ENCODE assay signal across 28 cellular contexts in the genomic region with DNA sequence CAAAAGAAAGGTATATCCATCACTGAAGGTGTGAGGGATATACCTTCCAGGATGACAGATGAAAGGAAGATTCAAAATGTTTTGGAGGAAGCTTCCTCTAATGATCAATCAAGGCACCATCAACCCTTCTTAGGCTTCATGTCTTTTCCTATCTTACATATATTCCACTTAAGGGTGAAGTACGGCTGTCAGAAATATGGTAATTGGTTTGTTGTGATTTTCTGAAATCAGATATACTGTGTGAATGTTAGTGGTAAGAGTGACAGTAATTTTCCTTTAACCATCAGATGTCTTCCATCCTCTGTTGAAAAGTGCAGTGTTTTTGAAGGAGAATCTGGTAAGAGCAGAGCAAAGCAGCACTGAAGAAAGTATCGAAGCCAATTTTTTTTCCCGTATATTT.
"Had no signal": no experiment of that assay in that cellular context is flagged by ENCODE, and none has a peak within 500 bp of the region (broad histone marks: within the 10 kb centered on the region; RNA-seq: fewer than 3 reads in every experiment).

No MANE protein-coding gene starts in this region.

- H3K27ac Mint-ChIP-seq: stimulated activated effector memory CD8-positive, alpha-beta T cell treated with anti-CD3 and anti-CD28 coated beads, Interleukin-12 subunit alpha, Interleukin-12 subunit beta, amount 100 ng/mL, for 72 hours; stimulated activated memory B cell treated with anti-CD40 and anti-IgM and Interleukin-4, amounts not matched to agents 10 μg/mL and 1 μg/mL and 100 μg/mL, for 72 hours; stimulated activated naive B cell treated with anti-CD40 and anti-IgM and Interleukin-4, amounts not matched to agents 10 μg/mL and 1 μg/mL and 100 μg/mL, for 72 hours; stimulated activated naive CD8-positive, alpha-beta T cell treated with anti-CD3 and anti-CD28 coated beads, Interleukin-15, amount 100 ng/mL, for 72 hours; stimulated activated naive CD8-positive, alpha-beta T cell treated with anti-CD3 and anti-CD28 coated beads, Interleukin-15, Interleukin-2, amounts not matched to agents 100 ng/mL and 50 ng/mL, for 24 hours; type B pancreatic cell had no signal

- DNase-seq: stimulated activated CD4-positive, alpha-beta T cell treated with anti-CD3 and anti-CD28 coated beads, Interleukin-2, amount 100 ng/mL, for 48 hours; stimulated activated CD4-positive, alpha-beta T cell treated with anti-CD3 and anti-CD28 coated beads, Interleukin-4, amount 100 ng/mL, for 1 hour; stimulated activated CD4-positive, alpha-beta T cell treated with anti-CD3 and anti-CD28 coated beads, Interleukin-4, amount 100 ng/mL, for 24 hours; stimulated activated CD4-positive, alpha-beta T cell treated with anti-CD3 and anti-CD28 coated beads, Interleukin-4, amount 100 ng/mL, for 4 hours; stimulated activated CD8-positive, alpha-beta memory T cell treated with anti-CD3 and anti-CD28 coated beads, Interleukin-4, amount 100 ng/mL, for 48 hours; stimulated activated naive B cell treated with anti-CD40 and anti-IgM and Interleukin-4, amounts not matched to agents 10 μg/mL and 1 μg/mL and 100 μg/mL, for 72 hours; stimulated activated naive CD4-positive, alpha-beta T cell; stimulated activated naive CD4-positive, alpha-beta T cell treated with Interleukin-2 at 50 U/mL for 16 hours; stimulated activated naive CD8-positive, alpha-beta T cell treated with anti-CD3 and anti-CD28 coated beads, Interleukin-15, amount 100 ng/mL, for 72 hours; stimulated activated naive CD8-positive, alpha-beta T cell treated with anti-CD3 and anti-CD28 coated beads, Interleukin-15, Interleukin-2, amounts not matched to agents 100 U/mL and 50 U/mL, for 24 hours; stomach; substantia nigra; testis; thyroid gland; tibial artery; transverse colon; trophoblast cell; upper lobe of left lung; upper lobe of right lung; uterus had no signal

- ATAC-seq: stimulated activated effector memory CD8-positive, alpha-beta T cell treated with anti-CD3 and anti-CD28 coated beads, Interleukin-12 subunit alpha, Interleukin-12 subunit beta, amount 100 ng/mL, for 72 hours; stimulated activated memory B cell treated with anti-CD40 and anti-IgM and Interleukin-4, amounts not matched to agents 10 μg/mL and 1 μg/mL and 100 μg/mL, for 72 hours; stimulated activated naive B cell treated with anti-CD40 and anti-IgM and Interleukin-4, amounts not matched to agents 10 μg/mL and 1 μg/mL and 100 μg/mL, for 72 hours; stimulated activated naive CD8-positive, alpha-beta T cell treated with anti-CD3 and anti-CD28 coated beads, Interleukin-15, amount 100 ng/mL, for 72 hours; stimulated activated naive CD8-positive, alpha-beta T cell treated with anti-CD3 and anti-CD28 coated beads, Interleukin-15, Interleukin-2, amounts not matched to agents 100 U/mL and 50 U/mL, for 24 hours; upper lobe of right lung had no signal

- H3K27me3 ChIP-seq: stomach, testis, thyroid gland, upper lobe of left lung, uterus, vagina had no signal

- H3K9me3 Mint-ChIP-seq: type B pancreatic cell had no signal

- H3K27ac ChIP-seq: stomach, suprapubic skin, testis, thoracic aorta, thyroid gland, tibial artery, tibial nerve, transverse colon, upper lobe of left lung, upper lobe of right lung, uterus, vagina had no signal

- H3K27me3 Mint-ChIP-seq: stimulated activated naive CD8-positive, alpha-beta T cell treated with anti-CD3 and anti-CD28 coated beads, Interleukin-15, amount 100 ng/mL, for 72 hours had no signal

- H3K4me3 ChIP-seq: stomach, suprapubic skin, testis, thoracic aorta, thyroid gland, tibial artery, tibial nerve, transverse colon, upper lobe of left lung, upper lobe of right lung, uterus, vagina had no signal

- H3K36me3 ChIP-seq: stomach, suprapubic skin, thoracic aorta, thyroid gland, tibial artery, tibial nerve, transverse colon, upper lobe of left lung, upper lobe of right lung, uterus, vagina had no signal

- H3K36me3 Mint-ChIP-seq: stimulated activated memory B cell treated with anti-CD40 and anti-IgM and Interleukin-4, amounts not matched to agents 10 μg/mL and 1 μg/mL and 100 μg/mL, for 72 hours; type B pancreatic cell had no signal

- H3K9me3 ChIP-seq: suprapubic skin, testis, thyroid gland, transverse colon, upper lobe of left lung, upper lobe of right lung, uterus, vagina had no signal

- H3K4me3 Mint-ChIP-seq: stimulated activated effector memory CD8-positive, alpha-beta T cell treated with anti-CD3 and anti-CD28 coated beads, Interleukin-12 subunit alpha, Interleukin-12 subunit beta, amount 100 ng/mL, for 72 hours; stimulated activated memory B cell treated with anti-CD40 and anti-IgM and Interleukin-4, amounts not matched to agents 10 μg/mL and 1 μg/mL and 100 μg/mL, for 72 hours; stimulated activated naive B cell treated with anti-CD40 and anti-IgM and Interleukin-4, amounts not matched to agents 10 μg/mL and 1 μg/mL and 100 μg/mL, for 72 hours; stimulated activated naive CD8-positive, alpha-beta T cell treated with anti-CD3 and anti-CD28 coated beads, Interleukin-15, amount 100 ng/mL, for 72 hours; stimulated activated naive CD8-positive, alpha-beta T cell treated with anti-CD3 and anti-CD28 coated beads, Interleukin-15, Interleukin-2, amounts not matched to agents 100 ng/mL and 50 ng/mL, for 24 hours; type B pancreatic cell had no signal
